ENCODE assay signal across 27 cellular contexts in the genomic region with DNA sequence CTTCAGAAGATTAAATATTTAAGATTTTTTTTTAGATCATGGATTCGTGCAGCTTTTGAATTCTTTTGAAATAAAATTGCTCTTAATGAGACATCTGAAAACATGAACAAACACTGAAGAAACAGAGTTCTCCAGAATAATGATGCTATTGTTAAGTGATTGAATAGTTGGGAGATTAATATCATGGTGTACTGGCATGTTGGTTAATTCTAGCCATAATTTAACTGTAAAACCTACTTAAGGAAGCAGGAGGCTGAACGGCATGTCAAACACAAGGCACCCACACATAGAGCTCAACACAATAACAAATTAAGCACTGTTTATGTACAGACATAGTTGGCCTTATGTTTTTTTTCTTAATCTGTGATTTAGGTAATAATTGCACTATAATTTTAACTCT.
"Had no signal": no experiment of that assay in that cellular context is flagged by ENCODE, and none has a peak within 500 bp of the region (broad histone marks: within the 10 kb centered on the region; RNA-seq: fewer than 3 reads in every experiment).

No MANE protein-coding gene starts in this region.

- H3K4me1 ChIP-seq: colonic mucosa, pancreas, right lobe of liver, uterus had no signal

- H3K27ac Mint-ChIP-seq: activated CD4-positive, alpha-beta T cell treated with anti-CD3 and anti-CD28 coated beads, Interleukin-2, amount 10 ng/mL, durations not matched to agents 24 days and 14 days; activated CD8-positive, alpha-beta T cell treated with anti-CD3 and anti-CD28 coated beads, Interleukin-2, amount 10 ng/mL, durations not matched to agents 7 days and 5 days; activated naive CD8-positive, alpha-beta T cell; effector memory CD8-positive, alpha-beta T cell; natural killer cell treated with Interleukin-12 subunit alpha and Interleukin-12 subunit beta and Interleukin-15 and Interleukin-18, amount 100 ng/mL, for 72 hours; stimulated activated naive B cell treated with anti-CD40 and anti-IgM and Interleukin-4, amounts not matched to agents 10 μg/mL and 1 μg/mL and 100 μg/mL, for 72 hours had no signal

- H3K27me3 Mint-ChIP-seq: effector memory CD8-positive, alpha-beta T cell; natural killer cell treated with Interleukin-12 subunit alpha and Interleukin-12 subunit beta and Interleukin-15 and Interleukin-18, amount 100 ng/mL, for 72 hours; stimulated activated naive B cell treated with anti-CD40 and anti-IgM and Interleukin-4, amounts not matched to agents 10 μg/mL and 1 μg/mL and 100 μg/mL, for 72 hours had no signal

- ATAC-seq: activated CD4-positive, CD25-positive, alpha-beta regulatory T cell treated with anti-CD3 and anti-CD28 coated beads, Interleukin-2, amount 50 U/mL, for 24 hours; activated CD8-positive, alpha-beta T cell treated with anti-CD3 and anti-CD28 coated beads, Interleukin-2, amount 10 ng/mL, durations not matched to agents 7 days and 5 days; effector memory CD8-positive, alpha-beta T cell; gastrocnemius medialis; natural killer cell treated with Interleukin-12 subunit alpha and Interleukin-12 subunit beta and Interleukin-15 and Interleukin-18, amount 100 ng/mL, for 72 hours; right lobe of liver; stimulated activated naive B cell treated with anti-CD40 and anti-IgM and Interleukin-4, amounts not matched to agents 10 μg/mL and 1 μg/mL and 100 μg/mL, for 72 hours had no signal

- H3K36me3 ChIP-seq: adrenal gland, ascending aorta, brain microvascular endothelial cell, colonic mucosa, esophagus muscularis mucosa, gastrocnemius medialis, left ventricle myocardium inferior, neutrophil, pancreas, right lobe of liver, uterus had no signal

- H3K9me3 Mint-ChIP-seq: activated CD4-positive, alpha-beta T cell treated with anti-CD3 and anti-CD28 coated beads, Interleukin-2, amount 10 ng/mL, durations not matched to agents 24 days and 14 days; natural killer cell treated with Interleukin-12 subunit alpha and Interleukin-12 subunit beta and Interleukin-15 and Interleukin-18, amount 100 ng/mL, for 72 hours; stimulated activated naive B cell treated with anti-CD40 and anti-IgM and Interleukin-4, amounts not matched to agents 10 μg/mL and 1 μg/mL and 100 μg/mL, for 72 hours had no signal

- H3K27me3 ChIP-seq: adrenal gland, ascending aorta, brain microvascular endothelial cell, colonic mucosa, esophagus muscularis mucosa, gastrocnemius medialis, neutrophil, pancreas, right lobe of liver, uterus had no signal

- H3K9me3 ChIP-seq: adrenal gland, ascending aorta, colonic mucosa, esophagus muscularis mucosa, gastrocnemius medialis, left ventricle myocardium inferior, neutrophil, pancreas, right lobe of liver, uterus had no signal

- H3K36me3 Mint-ChIP-seq: activated naive CD8-positive, alpha-beta T cell; natural killer cell treated with Interleukin-12 subunit alpha and Interleukin-12 subunit beta and Interleukin-15 and Interleukin-18, amount 100 ng/mL, for 72 hours; stimulated activated naive B cell treated with anti-CD40 and anti-IgM and Interleukin-4, amounts not matched to agents 10 μg/mL and 1 μg/mL and 100 μg/mL, for 72 hours had no signal

- H3K4me3 Mint-ChIP-seq: activated CD4-positive, alpha-beta T cell treated with anti-CD3 and anti-CD28 coated beads, Interleukin-2, amount 10 ng/mL, durations not matched to agents 24 days and 14 days; activated CD8-positive, alpha-beta T cell treated with anti-CD3 and anti-CD28 coated beads, Interleukin-2, amount 10 ng/mL, durations not matched to agents 7 days and 5 days; activated naive CD8-positive, alpha-beta T cell; effector memory CD8-positive, alpha-beta T cell; natural killer cell treated with Interleukin-12 subunit alpha and Interleukin-12 subunit beta and Interleukin-15 and Interleukin-18, amount 100 ng/mL, for 72 hours; stimulated activated naive B cell treated with anti-CD40 and anti-IgM and Interleukin-4, amounts not matched to agents 10 μg/mL and 1 μg/mL and 100 μg/mL, for 72 hours had no signal

- H3K27ac ChIP-seq: adrenal gland, ascending aorta, brain microvascular endothelial cell, colonic mucosa, esophagus muscularis mucosa, gastrocnemius medialis, left ventricle myocardium inferior, neutrophil, pancreas, right lobe of liver, uterus, VCaP had no signal

- H3K4me3 ChIP-seq: adrenal gland, ascending aorta, colonic mucosa, dorsolateral prefrontal cortex, esophagus muscularis mucosa, gastrocnemius medialis, left ventricle myocardium inferior, pancreas, right lobe of liver, uterus had no signal

- H3K4me1 Mint-ChIP-seq: activated CD4-positive, alpha-beta T cell treated with anti-CD3 and anti-CD28 coated beads, Interleukin-2, amount 10 ng/mL, durations not matched to agents 24 days and 14 days had no signal

- DNase-seq: activated CD4-positive, alpha-beta T cell treated with anti-CD3 and anti-CD28 coated beads, Interleukin-2, amount 10 ng/mL, durations not matched to agents 24 days and 14 days; activated CD8-positive, alpha-beta T cell treated with anti-CD3 and anti-CD28 coated beads, Interleukin-2, amount 10 ng/mL, durations not matched to agents 7 days and 5 days; adrenal gland; caudate nucleus; colonic mucosa; dorsolateral prefrontal cortex; effector memory CD8-positive, alpha-beta T cell; gastrocnemius medialis; hippocampal formation; kidney glomerular epithelial cell; left ventricle myocardium inferior; midbrain; pancreas; right lobe of liver; stimulated activated CD4-positive, alpha-beta T cell treated with anti-CD3 and anti-CD28 coated beads, Interleukin-2, amount 100 ng/mL, for 48 hours; stimulated activated CD8-positive, alpha-beta memory T cell treated with anti-CD3 and anti-CD28 coated beads, Interleukin-4, amount 100 ng/mL, for 48 hours; stimulated activated naive B cell treated with anti-CD40 and anti-IgM and Interleukin-4, amounts not matched to agents 10 μg/mL and 1 μg/mL and 100 μg/mL, for 72 hours; trophoblast cell; uterus had no signal
